8 cellular contexts compared by ENCODE assay signal in genomic region chr1:145993618-145994390, GRCh38. TPM values are rescaled to one million over a fixed set of nuclear protein-coding genes. Genes with fewer than 3 reads are reported as not detected.
DNase-seq lines count a peak whose midpoint lies in the region; ATAC-seq and TF ChIP-seq lines count a peak whose summit lies in the region.

No MANE protein-coding gene starts in this region.

- peaks cover 60% of the 10 kb centered on the region for H3K4me1 Mint-ChIP-seq in activated naive CD4-positive, alpha-beta T cell treated with anti-CD3 and anti-CD28 coated beads, Interleukin-2, amount 50 U/mL, for 24 hours
- peaks cover 41% of the 10 kb centered on the region for H3K4me1 Mint-ChIP-seq in memory B cell

- H3K4me1 ChIP-seq in upper lobe of left lung = peaks cover 26 to 51% (median 27%) of the 10 kb centered on the region in 4 donors

- in situ Hi-C loops in astrocyte of the cerebellum (cut with HindIII; ENCODE audit: low sequenced_read_pairs) = no loop called here

- TF ChIP-seq EP300 in upper lobe of left lung (IDR thresholded peaks at IDR 0.05) = no peak

- ATAC-seq in memory B cell (ENCODE audit: low read depth) (no peak), upper lobe of left lung (ENCODE audit: low FRiP score in 2 of 2) (no peak)

- WGBS in upper lobe of left lung, 2 donors = 16 to 23% methylated on average over 6 of the region's 6 CpGs

- peak overlapping the region; percentile 91 for H3K4me3 Mint-ChIP-seq in activated naive CD4-positive, alpha-beta T cell treated with anti-CD3 and anti-CD28 coated beads, Interleukin-2, amount 50 U/mL, for 24 hours
- H3K4me3 Mint-ChIP-seq in memory B cell = peak overlapping the region; percentile 95

- H3K27ac Mint-ChIP-seq in activated naive CD4-positive, alpha-beta T cell treated with anti-CD3 and anti-CD28 coated beads, Interleukin-2, amount 50 U/mL, for 24 hours = peak overlapping the region; percentile 99
- peak overlapping the region; percentile 98 for H3K27ac Mint-ChIP-seq in memory B cell

- no peak for DNase-seq in activated naive CD4-positive, alpha-beta T cell (lab: John Stamatoyannopoulos, UW)
- DNase-seq in astrocyte of the cerebellum (ENCODE audit: low read depth) (no peak), memory B cell (ENCODE audit: low spot score in 2 of 2) (no peak), upper lobe of left lung (peak in 1 of 2 donors; percentile 19), NCI-H526 treated with DMSO at 0.1 percent for 48 hours (lab: John Stamatoyannopoulos, UW) (no peak), NCI-H128 (lab: John Stamatoyannopoulos, UW; ENCODE audit: unreplicated experiment) (no peak), SK-N-DZ (ENCODE audit: low spot score) (no peak)

- H3K27me3 ChIP-seq in upper lobe of left lung = no peaks in the 10 kb centered on the region

- no peak for TF ChIP-seq CTCF in astrocyte of the cerebellum (IDR thresholded peaks at IDR 0.05; ENCODE audit: low read depth, low read length, missing control alignments)
- TF ChIP-seq CTCF in upper lobe of left lung (IDR thresholded peaks at IDR 0.05) = no peak

- H3K9me3 Mint-ChIP-seq in activated naive CD4-positive, alpha-beta T cell treated with anti-CD3 and anti-CD28 coated beads, Interleukin-2, amount 50 U/mL, for 24 hours = no peaks in the 10 kb centered on the region
- H3K9me3 Mint-ChIP-seq in memory B cell = no peaks in the 10 kb centered on the region

- peak overlapping the region; percentile 93 to 96 (median 96) for H3K27ac ChIP-seq in upper lobe of left lung

- peaks cover 28% of the 10 kb centered on the region for H3K36me3 Mint-ChIP-seq in activated naive CD4-positive, alpha-beta T cell treated with anti-CD3 and anti-CD28 coated beads, Interleukin-2, amount 50 U/mL, for 24 hours
- H3K36me3 Mint-ChIP-seq in memory B cell = peaks cover 44% of the 10 kb centered on the region

- peak in 3 of 4 donors; percentile 9 to 37 (median 10) for TF ChIP-seq POLR2A in upper lobe of left lung (IDR thresholded peaks at IDR 0.05)

- H3K27me3 Mint-ChIP-seq in activated naive CD4-positive, alpha-beta T cell treated with anti-CD3 and anti-CD28 coated beads, Interleukin-2, amount 50 U/mL, for 24 hours = no peaks in the 10 kb centered on the region
- H3K27me3 Mint-ChIP-seq in memory B cell = no peaks in the 10 kb centered on the region

- H3K9me3 ChIP-seq in upper lobe of left lung = no peaks in the 10 kb centered on the region

- H3K4me3 ChIP-seq in astrocyte of the cerebellum (ENCODE audit: low read depth, low read length) = peak overlapping the region; percentile 65
- peak overlapping the region; percentile 70 to 89 (median 77) for H3K4me3 ChIP-seq in upper lobe of left lung

- peaks cover 26 to 43% (median 32%) of the 10 kb centered on the region in 4 donors for H3K36me3 ChIP-seq in upper lobe of left lung

RNA-seq across cellular contexts. Expression of gene TXNIP, which starts 2.6 kb away (rescaled TPM):
- total RNA-seq in upper lobe of left lung = 1,000 to 10,000 TPM in 3 of 6 donors, 100 to 1,000 TPM in 3; 703 to 1,481 (median 910) TPM
- polyA plus RNA-seq in SK-N-DZ (2014; cell fraction: cytosol; rRNA removed) = 124 and 144 TPM in 2 replicates
- polyA plus RNA-seq in SK-N-DZ (2014; cell fraction: nucleus; rRNA removed) = 185 and 202 TPM in 2 replicates

RNA-seq across cellular contexts. Expression of gene HJV, which starts 27.7 kb away (rescaled TPM):
- total RNA-seq in upper lobe of left lung = not detected
- polyA plus RNA-seq in SK-N-DZ (2014; cell fraction: cytosol; rRNA removed) = not detected in 2 replicates
- not detected in 2 replicates for polyA plus RNA-seq in SK-N-DZ (2014; cell fraction: nucleus; rRNA removed)

RNA-seq across cellular contexts. Expression of gene POLR3GL, which starts 29.3 kb away (rescaled TPM):
- total RNA-seq in upper lobe of left lung = 10 to 100 TPM; 18.7 to 25.7 (median 22.5) TPM
- polyA plus RNA-seq in SK-N-DZ (2014; cell fraction: cytosol; rRNA removed) = 9.5 and 10.6 TPM in 2 replicates
- 7.5 and 11.4 TPM in 2 replicates for polyA plus RNA-seq in SK-N-DZ (2014; cell fraction: nucleus; rRNA removed)

RNA-seq across cellular contexts. Expression of gene ANKRD34A, which starts 29.4 kb away (rescaled TPM):
- 1 to 10 TPM in 2 of 6 donors, under 1 TPM in 4; 0.30 to 2.6 (median 0.73) TPM for total RNA-seq in upper lobe of left lung
- polyA plus RNA-seq in SK-N-DZ (2014; cell fraction: cytosol; rRNA removed) = 0.55 and 0.71 TPM in 2 replicates
- polyA plus RNA-seq in SK-N-DZ (2014; cell fraction: nucleus; rRNA removed) = 0.46 and 0.58 TPM in 2 replicates

RNA-seq across cellular contexts. Expression of gene LIX1L, which starts 36.0 kb away (rescaled TPM):
- 10 to 100 TPM in 5 of 6 donors, 1 to 10 TPM in 1; 5.2 to 35.6 (median 16.5) TPM for total RNA-seq in upper lobe of left lung
- 22.4 and 25.6 TPM in 2 replicates for polyA plus RNA-seq in SK-N-DZ (2014; cell fraction: cytosol; rRNA removed)
- polyA plus RNA-seq in SK-N-DZ (2014; cell fraction: nucleus; rRNA removed) = 3.5 and 6.5 TPM in 2 replicates
